1 cellular context compared by ENCODE assay signal in the genomic region with DNA sequence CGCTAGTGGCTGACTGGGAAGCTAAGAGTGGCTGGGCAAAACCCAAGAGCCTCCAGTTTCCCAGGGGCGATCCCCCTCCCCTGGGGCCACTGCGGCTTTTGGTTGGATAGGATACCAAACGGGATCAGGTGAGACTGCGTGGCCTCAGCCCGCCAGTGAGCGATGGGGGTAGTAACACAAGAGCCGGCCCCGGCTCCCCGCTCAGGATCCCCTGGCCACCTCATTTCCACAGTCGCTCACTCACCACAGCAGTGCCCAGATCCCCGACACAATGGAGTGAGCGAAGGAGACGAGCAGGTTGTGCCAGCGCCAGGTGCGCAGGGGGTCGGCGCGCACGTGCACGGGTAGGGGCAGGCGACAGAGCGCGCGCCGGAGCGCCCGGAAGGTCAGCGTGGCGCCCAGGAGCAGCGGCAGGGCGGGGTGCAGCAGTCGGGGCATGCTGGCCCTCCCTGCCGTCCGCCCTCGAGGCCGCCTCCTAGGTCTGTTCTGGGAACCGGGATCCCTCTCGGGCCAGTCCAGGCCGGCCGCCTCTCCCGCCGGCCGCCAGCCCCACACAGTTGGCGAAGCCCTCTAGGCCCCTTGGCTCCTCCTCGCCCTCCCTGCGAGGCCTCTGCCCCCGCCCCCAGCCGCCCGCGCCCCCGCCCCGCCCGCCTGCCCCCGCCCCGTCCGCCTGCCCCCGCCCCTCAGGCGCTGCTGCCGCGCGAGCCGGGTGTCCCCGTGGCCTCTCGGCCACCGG.
A peak's percentile ranks its signal among the peaks of the same experiment; 100 is the strongest.
TF ChIP-seq lines count a peak whose summit lies in the region.

A gene with protein sequence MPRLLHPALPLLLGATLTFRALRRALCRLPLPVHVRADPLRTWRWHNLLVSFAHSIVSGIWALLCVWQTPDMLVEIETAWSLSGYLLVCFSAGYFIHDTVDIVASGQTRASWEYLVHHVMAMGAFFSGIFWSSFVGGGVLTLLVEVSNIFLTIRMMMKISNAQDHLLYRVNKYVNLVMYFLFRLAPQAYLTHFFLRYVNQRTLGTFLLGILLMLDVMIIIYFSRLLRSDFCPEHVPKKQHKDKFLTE (minus strand): TSS at position 574 of the 736 bp plus-strand sequence. CDS start 136 bp downstream, at position 438.

TF ChIP-seq in HepG2, 621 proteins besides CTCF, POLR2A, EP300 and RAD21 (continued from another document and continues in another):
- TF ChIP-seq, protein P1, sequence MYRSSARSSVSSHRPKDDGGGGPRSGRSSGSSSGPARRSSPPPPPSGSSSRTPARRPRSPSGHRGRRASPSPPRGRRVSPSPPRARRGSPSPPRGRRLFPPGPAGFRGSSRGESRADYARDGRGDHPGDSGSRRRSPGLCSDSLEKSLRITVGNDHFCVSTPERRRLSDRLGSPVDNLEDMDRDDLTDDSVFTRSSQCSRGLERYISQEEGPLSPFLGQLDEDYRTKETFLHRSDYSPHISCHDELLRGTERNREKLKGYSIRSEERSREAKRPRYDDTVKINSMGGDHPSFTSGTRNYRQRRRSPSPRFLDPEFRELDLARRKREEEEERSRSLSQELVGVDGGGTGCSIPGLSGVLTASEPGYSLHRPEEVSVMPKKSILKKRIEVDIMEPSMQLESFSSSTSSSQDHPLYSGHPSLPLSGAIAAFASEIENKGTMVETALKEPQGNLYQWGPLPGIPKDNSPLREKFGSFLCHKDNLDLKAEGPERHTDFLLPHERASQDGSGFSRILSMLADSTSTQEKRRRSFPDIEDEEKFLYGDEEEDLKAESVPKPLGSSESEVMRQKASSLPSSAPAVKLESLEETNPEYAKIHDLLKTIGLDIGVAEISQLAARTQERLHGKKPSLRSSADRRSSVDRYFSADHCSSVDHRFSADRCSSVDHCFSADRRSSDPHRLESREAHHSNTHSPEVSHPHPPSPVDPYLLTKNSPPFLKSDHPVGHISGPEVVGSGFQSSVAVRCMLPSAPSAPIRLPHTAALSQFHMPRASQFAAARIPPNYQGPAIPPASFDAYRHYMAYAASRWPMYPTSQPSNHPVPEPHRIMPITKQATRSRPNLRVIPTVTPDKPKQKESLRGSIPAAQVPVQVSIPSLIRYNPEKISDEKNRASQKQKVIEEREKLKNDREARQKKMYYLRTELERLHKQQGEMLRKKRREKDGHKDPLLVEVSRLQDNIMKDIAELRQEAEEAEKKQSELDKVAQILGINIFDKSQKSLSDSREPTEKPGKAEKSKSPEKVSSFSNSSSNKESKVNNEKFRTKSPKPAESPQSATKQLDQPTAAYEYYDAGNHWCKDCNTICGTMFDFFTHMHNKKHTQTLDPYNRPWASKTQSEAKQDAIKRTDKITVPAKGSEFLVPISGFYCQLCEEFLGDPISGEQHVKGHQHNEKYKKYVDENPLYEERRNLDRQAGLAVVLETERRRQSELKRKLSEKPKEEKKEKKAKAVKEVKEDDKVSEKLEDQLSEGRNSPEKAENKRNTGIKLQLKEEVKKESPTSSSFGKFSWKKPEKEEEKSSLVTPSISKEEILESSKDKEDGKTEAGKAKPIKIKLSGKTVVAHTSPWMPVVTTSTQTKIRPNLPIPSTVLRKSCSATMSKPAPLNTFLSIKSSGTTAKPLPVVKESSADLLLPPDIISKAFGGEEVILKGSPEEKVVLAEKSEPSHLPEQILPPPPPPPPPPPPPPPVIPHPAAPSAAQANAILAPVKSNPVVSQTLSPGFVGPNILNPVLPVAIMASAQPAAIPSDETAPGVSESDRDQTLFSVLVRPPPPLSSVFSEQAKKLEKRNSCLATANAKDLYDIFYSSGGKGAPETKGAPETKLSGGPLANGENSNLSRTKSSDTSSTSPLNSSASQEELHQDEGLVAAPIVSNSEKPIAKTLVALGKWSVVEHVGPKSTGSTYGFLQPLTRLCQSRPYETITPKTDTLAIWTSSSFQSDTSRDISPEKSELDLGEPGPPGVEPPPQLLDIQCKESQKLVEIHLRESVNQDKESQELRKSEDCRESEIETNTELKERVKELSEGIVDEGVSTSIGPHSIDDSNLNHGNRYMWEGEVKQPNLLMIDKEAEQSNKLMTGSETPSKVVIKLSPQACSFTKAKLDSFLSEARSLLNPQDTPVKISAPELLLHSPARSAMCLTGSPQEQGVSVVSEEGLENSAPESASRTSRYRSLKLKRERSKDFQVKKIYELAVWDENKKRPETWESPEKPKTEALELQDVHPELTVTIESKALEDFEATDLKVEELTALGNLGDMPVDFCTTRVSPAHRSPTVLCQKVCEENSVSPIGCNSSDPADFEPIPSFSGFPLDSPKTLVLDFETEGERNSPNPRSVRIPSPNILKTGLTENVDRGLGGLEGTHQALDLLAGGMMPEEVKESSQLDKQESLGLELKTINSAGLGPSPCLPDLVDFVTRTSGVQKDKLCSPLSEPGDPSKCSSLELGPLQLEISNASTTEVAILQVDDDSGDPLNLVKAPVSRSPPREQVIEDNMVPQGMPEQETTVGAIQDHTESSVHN (CRISPR knock-in tag; IDR thresholded peaks at IDR 0.05) = peak; percentile 68; the same call in 1 of the 2 replicates
- TF ChIP-seq MXD4 (CRISPR knock-in tag; IDR thresholded peaks at IDR 0.05) = peak; percentile 66; the same call in 1 of the 2 replicates
- TF ChIP-seq ZNF138 (CRISPR knock-in tag; IDR thresholded peaks at IDR 0.05; ENCODE audit: low read depth) = no peak
- no peak for TF ChIP-seq HMG20A (CRISPR knock-in tag; IDR thresholded peaks at IDR 0.05; ENCODE audit: borderline replicate concordance)
- TF ChIP-seq, protein P2, sequence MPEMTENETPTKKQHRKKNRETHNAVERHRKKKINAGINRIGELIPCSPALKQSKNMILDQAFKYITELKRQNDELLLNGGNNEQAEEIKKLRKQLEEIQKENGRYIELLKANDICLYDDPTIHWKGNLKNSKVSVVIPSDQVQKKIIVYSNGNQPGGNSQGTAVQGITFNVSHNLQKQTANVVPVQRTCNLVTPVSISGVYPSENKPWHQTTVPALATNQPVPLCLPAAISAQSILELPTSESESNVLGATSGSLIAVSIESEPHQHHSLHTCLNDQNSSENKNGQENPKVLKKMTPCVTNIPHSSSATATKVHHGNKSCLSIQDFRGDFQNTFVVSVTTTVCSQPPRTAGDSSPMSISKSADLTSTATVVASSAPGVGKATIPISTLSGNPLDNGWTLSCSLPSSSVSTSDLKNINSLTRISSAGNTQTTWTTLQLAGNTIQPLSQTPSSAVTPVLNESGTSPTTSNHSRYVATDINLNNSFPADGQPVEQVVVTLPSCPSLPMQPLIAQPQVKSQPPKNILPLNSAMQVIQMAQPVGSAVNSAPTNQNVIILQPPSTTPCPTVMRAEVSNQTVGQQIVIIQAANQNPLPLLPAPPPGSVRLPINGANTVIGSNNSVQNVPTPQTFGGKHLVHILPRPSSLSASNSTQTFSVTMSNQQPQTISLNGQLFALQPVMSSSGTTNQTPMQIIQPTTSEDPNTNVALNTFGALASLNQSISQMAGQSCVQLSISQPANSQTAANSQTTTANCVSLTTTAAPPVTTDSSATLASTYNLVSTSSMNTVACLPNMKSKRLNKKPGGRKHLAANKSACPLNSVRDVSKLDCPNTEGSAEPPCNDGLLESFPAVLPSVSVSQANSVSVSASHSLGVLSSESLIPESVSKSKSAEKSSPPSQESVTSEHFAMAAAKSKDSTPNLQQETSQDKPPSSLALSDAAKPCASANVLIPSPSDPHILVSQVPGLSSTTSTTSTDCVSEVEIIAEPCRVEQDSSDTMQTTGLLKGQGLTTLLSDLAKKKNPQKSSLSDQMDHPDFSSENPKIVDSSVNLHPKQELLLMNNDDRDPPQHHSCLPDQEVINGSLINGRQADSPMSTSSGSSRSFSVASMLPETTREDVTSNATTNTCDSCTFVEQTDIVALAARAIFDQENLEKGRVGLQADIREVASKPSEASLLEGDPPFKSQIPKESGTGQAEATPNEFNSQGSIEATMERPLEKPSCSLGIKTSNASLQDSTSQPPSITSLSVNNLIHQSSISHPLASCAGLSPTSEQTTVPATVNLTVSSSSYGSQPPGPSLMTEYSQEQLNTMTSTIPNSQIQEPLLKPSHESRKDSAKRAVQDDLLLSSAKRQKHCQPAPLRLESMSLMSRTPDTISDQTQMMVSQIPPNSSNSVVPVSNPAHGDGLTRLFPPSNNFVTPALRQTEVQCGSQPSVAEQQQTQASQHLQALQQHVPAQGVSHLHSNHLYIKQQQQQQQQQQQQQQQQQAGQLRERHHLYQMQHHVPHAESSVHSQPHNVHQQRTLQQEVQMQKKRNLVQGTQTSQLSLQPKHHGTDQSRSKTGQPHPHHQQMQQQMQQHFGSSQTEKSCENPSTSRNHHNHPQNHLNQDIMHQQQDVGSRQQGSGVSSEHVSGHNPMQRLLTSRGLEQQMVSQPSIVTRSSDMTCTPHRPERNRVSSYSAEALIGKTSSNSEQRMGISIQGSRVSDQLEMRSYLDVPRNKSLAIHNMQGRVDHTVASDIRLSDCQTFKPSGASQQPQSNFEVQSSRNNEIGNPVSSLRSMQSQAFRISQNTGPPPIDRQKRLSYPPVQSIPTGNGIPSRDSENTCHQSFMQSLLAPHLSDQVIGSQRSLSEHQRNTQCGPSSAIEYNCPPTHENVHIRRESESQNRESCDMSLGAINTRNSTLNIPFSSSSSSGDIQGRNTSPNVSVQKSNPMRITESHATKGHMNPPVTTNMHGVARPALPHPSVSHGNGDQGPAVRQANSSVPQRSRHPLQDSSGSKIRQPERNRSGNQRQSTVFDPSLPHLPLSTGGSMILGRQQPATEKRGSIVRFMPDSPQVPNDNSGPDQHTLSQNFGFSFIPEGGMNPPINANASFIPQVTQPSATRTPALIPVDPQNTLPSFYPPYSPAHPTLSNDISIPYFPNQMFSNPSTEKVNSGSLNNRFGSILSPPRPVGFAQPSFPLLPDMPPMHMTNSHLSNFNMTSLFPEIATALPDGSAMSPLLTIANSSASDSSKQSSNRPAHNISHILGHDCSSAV (CRISPR knock-in tag; IDR thresholded peaks at IDR 0.05; ENCODE audit: borderline replicate concordance) = no peak
- no peak for TF ChIP-seq STAG1 (CRISPR knock-in tag; IDR thresholded peaks at IDR 0.05)
- peak; percentile 26 for TF ChIP-seq MEIS1 (CRISPR knock-in tag; IDR thresholded peaks at IDR 0.05; ENCODE audit: borderline replicate concordance)
- TF ChIP-seq RFX3 (CRISPR knock-in tag; IDR thresholded peaks at IDR 0.05) = no peak
- TF ChIP-seq ZFP41 (CRISPR knock-in tag; IDR thresholded peaks at IDR 0.05; ENCODE audit: borderline replicate concordance) = peak; percentile 67; the same call in 1 of the 2 replicates
- peak; percentile 61; the same call in 1 of the 2 replicates for TF ChIP-seq SIN3A (IDR thresholded peaks at IDR 0.05; ENCODE audit: borderline replicate concordance, low read depth, low read length)
- TF ChIP-seq CENPX (CRISPR knock-in tag; IDR thresholded peaks at IDR 0.05) = no peak
- TF ChIP-seq ZMYM3 (CRISPR knock-in tag; IDR thresholded peaks at IDR 0.05) = no peak
- no peak for TF ChIP-seq ZNF572 (CRISPR knock-in tag; IDR thresholded peaks at IDR 0.05)
- no peak for TF ChIP-seq ZIK1 (CRISPR knock-in tag; IDR thresholded peaks at IDR 0.05; ENCODE audit: borderline replicate concordance, low read depth)
- TF ChIP-seq CEBPG (CRISPR knock-in tag; IDR thresholded peaks at IDR 0.05) = 0 out of 2 replicates have a peak, but pooled peaks have one; percentile 6
- TF ChIP-seq, protein P3, sequence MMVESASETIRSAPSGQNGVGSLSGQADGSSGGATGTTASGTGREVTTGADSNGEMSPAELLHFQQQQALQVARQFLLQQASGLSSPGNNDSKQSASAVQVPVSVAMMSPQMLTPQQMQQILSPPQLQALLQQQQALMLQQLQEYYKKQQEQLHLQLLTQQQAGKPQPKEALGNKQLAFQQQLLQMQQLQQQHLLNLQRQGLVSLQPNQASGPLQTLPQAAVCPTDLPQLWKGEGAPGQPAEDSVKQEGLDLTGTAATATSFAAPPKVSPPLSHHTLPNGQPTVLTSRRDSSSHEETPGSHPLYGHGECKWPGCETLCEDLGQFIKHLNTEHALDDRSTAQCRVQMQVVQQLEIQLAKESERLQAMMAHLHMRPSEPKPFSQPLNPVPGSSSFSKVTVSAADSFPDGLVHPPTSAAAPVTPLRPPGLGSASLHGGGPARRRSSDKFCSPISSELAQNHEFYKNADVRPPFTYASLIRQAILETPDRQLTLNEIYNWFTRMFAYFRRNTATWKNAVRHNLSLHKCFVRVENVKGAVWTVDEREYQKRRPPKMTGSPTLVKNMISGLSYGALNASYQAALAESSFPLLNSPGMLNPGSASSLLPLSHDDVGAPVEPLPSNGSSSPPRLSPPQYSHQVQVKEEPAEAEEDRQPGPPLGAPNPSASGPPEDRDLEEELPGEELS (CRISPR knock-in tag; IDR thresholded peaks at IDR 0.05) = no peak; the same call in 1 of the 2 replicates
- TF ChIP-seq, protein P4, sequence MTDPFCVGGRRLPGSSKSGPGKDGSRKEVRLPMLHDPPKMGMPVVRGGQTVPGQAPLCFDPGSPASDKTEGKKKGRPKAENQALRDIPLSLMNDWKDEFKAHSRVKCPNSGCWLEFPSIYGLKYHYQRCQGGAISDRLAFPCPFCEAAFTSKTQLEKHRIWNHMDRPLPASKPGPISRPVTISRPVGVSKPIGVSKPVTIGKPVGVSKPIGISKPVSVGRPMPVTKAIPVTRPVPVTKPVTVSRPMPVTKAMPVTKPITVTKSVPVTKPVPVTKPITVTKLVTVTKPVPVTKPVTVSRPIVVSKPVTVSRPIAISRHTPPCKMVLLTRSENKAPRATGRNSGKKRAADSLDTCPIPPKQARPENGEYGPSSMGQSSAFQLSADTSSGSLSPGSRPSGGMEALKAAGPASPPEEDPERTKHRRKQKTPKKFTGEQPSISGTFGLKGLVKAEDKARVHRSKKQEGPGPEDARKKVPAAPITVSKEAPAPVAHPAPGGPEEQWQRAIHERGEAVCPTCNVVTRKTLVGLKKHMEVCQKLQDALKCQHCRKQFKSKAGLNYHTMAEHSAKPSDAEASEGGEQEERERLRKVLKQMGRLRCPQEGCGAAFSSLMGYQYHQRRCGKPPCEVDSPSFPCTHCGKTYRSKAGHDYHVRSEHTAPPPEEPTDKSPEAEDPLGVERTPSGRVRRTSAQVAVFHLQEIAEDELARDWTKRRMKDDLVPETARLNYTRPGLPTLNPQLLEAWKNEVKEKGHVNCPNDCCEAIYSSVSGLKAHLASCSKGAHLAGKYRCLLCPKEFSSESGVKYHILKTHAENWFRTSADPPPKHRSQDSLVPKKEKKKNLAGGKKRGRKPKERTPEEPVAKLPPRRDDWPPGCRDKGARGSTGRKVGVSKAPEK (CRISPR knock-in tag; IDR thresholded peaks at IDR 0.05; ENCODE audit: borderline replicate concordance) = no peak
- TF ChIP-seq, protein P5, sequence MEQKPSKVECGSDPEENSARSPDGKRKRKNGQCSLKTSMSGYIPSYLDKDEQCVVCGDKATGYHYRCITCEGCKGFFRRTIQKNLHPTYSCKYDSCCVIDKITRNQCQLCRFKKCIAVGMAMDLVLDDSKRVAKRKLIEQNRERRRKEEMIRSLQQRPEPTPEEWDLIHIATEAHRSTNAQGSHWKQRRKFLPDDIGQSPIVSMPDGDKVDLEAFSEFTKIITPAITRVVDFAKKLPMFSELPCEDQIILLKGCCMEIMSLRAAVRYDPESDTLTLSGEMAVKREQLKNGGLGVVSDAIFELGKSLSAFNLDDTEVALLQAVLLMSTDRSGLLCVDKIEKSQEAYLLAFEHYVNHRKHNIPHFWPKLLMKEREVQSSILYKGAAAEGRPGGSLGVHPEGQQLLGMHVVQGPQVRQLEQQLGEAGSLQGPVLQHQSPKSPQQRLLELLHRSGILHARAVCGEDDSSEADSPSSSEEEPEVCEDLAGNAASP (CRISPR knock-in tag; IDR thresholded peaks at IDR 0.05; ENCODE audit: borderline replicate concordance) = peak; percentile 28; the same call in 1 of the 2 replicates
- no peak for TF ChIP-seq ZNF121 (CRISPR knock-in tag; IDR thresholded peaks at IDR 0.05)
- peak; percentile 82 for TF ChIP-seq ZNF543 (CRISPR knock-in tag; IDR thresholded peaks at IDR 0.05)
- TF ChIP-seq, protein P6, sequence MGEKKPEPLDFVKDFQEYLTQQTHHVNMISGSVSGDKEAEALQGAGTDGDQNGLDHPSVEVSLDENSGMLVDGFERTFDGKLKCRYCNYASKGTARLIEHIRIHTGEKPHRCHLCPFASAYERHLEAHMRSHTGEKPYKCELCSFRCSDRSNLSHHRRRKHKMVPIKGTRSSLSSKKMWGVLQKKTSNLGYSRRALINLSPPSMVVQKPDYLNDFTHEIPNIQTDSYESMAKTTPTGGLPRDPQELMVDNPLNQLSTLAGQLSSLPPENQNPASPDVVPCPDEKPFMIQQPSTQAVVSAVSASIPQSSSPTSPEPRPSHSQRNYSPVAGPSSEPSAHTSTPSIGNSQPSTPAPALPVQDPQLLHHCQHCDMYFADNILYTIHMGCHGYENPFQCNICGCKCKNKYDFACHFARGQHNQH (CRISPR knock-in tag; IDR thresholded peaks at IDR 0.05) = peak; percentile 35; the same call in 1 of the 2 replicates
- TF ChIP-seq ATF1 (CRISPR knock-in tag; IDR thresholded peaks at IDR 0.05) = no peak
- peak; percentile 53; the same call in 1 of the 2 replicates for TF ChIP-seq GFI1 (CRISPR knock-in tag; IDR thresholded peaks at IDR 0.05; ENCODE audit: borderline replicate concordance)
